ENCODE assay signal across 8 cellular contexts in the genomic region with DNA sequence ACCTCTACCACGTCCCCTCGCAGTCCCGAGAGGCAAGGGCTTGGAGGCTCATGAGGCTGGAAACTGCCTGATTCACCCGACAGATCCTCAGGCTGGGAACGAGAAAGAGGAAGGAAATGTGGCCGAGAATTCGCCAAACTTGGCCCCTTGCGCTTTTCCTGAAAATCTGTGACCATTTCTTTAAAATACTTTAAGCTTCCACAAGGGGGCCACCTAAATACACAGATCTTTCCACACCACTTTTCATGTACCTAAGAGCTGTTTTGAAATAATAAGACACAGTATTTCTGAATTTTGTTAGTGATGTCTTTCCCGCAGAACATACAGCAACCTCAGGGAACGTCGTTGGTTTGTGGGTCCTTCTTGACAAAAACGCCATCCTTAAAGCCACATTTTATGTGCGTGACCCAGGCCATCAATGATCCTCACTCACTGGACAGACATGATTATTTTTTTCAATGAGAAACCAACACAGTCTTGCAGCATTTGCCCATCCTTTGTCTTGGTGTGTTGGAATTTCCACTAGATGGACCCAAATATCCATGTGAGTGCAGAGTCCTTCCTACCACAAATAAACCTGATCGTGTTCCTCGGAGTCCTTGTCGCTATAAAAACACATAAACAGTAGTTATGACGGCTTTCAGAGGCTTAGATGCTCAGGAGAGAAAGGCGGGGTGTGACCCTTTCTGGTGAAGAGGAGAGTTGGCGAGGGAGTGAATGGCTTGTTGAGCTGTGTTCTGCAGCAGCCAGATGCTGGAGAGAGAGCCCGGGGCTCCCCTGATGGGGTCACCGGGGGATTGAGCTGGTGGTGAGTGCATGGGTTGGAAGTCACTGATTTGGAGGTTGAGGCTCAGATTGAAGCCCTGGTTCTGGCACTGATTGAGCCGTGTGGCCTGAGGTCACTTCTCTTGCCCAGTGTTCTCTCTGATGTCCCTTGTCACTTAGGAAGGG. TPM values are rescaled to one million over a fixed set of nuclear protein-coding genes. Genes with fewer than 3 reads are reported as not detected.
DNase-seq lines count a peak whose midpoint lies in the region; ATAC-seq and TF ChIP-seq lines count a peak whose summit lies in the region.

No MANE protein-coding gene starts in this region.

- H3K4me2 ChIP-seq in OCI-LY1 (ENCODE audit: low read length), result no peak overlapping the region

- no peaks in the 10 kb centered on the region for H3K9me3 ChIP-seq in OCI-LY1 (ENCODE audit: low read length)

- ATAC-seq in GM19035 (IDR thresholded peaks at IDR 0.05; ENCODE audit: unreplicated experiment), result no peak
- no peak for ATAC-seq in activated T-cell treated with anti-CD3 and anti-CD28 coated beads, Interleukin-2, amount 50 U/mL, for 72 hours (replicated peaks in 1 of 2)

- TF ChIP-seq CTCF in OCI-LY1 (IDR thresholded peaks at IDR 0.05; ENCODE audit: low read length), result peak; percentile 67

- H3K4me1 ChIP-seq in OCI-LY1 (ENCODE audit: insufficient read depth, low read length, severe bottlenecking), result no peaks in the 10 kb centered on the region

- H3K27ac Mint-ChIP-seq in activated T-cell treated with anti-CD3 and anti-CD28 coated beads, Interleukin-2, amount 50 U/mL, for 72 hours, result no peak overlapping the region

- H3F3A ChIP-seq in OCI-LY1 (ENCODE audit: insufficient read depth, low read length), result no peaks in the 10 kb centered on the region

- H3K9me3 Mint-ChIP-seq in activated T-cell treated with anti-CD3 and anti-CD28 coated beads, Interleukin-2, amount 50 U/mL, for 72 hours, result no peaks in the 10 kb centered on the region

- H3K27me3 ChIP-seq in OCI-LY1 (ENCODE audit: insufficient read depth, low read length), result no peaks in the 10 kb centered on the region; the same call in 1 of the 2 replicates

- no peaks in the 10 kb centered on the region for H3K9me2 ChIP-seq in OCI-LY1 (ENCODE audit: low read depth, low read length)

- no peaks in the 10 kb centered on the region for H3K79me2 ChIP-seq in OCI-LY1 (ENCODE audit: insufficient read depth, low read length)

- H3K4me3 Mint-ChIP-seq in activated T-cell treated with anti-CD3 and anti-CD28 coated beads, Interleukin-2, amount 50 U/mL, for 72 hours, result no peak overlapping the region

- H3K4me1 Mint-ChIP-seq in activated T-cell treated with anti-CD3 and anti-CD28 coated beads, Interleukin-2, amount 50 U/mL, for 72 hours (ENCODE audit: low read depth), result no peaks in the 10 kb centered on the region

- H3K9ac ChIP-seq in OCI-LY1 (ENCODE audit: low read length), result no peak overlapping the region

- peaks cover 23% of the 10 kb centered on the region for H3K27me3 Mint-ChIP-seq in activated T-cell treated with anti-CD3 and anti-CD28 coated beads, Interleukin-2, amount 50 U/mL, for 72 hours (ENCODE audit: low read depth)

- no peak overlapping the region for H3K4me3 ChIP-seq in OCI-LY1 (ENCODE audit: low read depth, low read length, poor library complexity, severe bottlenecking)

- H2AFZ ChIP-seq in OCI-LY1 (ENCODE audit: low read length), result no peak overlapping the region

- H3K27ac ChIP-seq in OCI-LY1 (ENCODE audit: low read depth, low read length, poor library complexity, severe bottlenecking), result no peak overlapping the region

- no peaks in the 10 kb centered on the region for H3K36me3 Mint-ChIP-seq in activated T-cell treated with anti-CD3 and anti-CD28 coated beads, Interleukin-2, amount 50 U/mL, for 72 hours (ENCODE audit: insufficient read depth in 2 of 2)

- DNase-seq in EH (ENCODE audit: low read depth) (peak; percentile 44), HPDE6-E6E7 (ENCODE audit: extremely low spot score) (peak; percentile 8), dermis microvascular lymphatic vessel endothelial cell (ENCODE audit: low read depth in 2 of 2) (peak; percentile 7 to 56), myocyte (ENCODE audit: low read depth) (peak; percentile 42)
- DNase-seq in activated T-cell treated with anti-CD3 and anti-CD28 coated beads, Interleukin-2, amount 50 U/mL, for 72 hours, result no peak
- no peak for DNase-seq in activated CD4-positive, alpha-beta T cell treated with anti-CD3 and anti-CD28 coated beads, Interleukin-2, amount 50 U/mL, for 1 hour

- H3K36me3 ChIP-seq in OCI-LY1 (ENCODE audit: insufficient read depth, low read length), result no peaks in the 10 kb centered on the region

- no peaks in the 10 kb centered on the region for H4K20me1 ChIP-seq in OCI-LY1 (ENCODE audit: insufficient read depth, low read length)

RNA-seq across cellular contexts. Expression of a gene that starts 25.0 kb away (rescaled TPM):
- total RNA-seq in dermis microvascular lymphatic vessel endothelial cell, result 0.13 TPM in 2 replicates
- total RNA-seq in myocyte, result not detected in 2 replicates
- not detected for polyA plus RNA-seq in myocyte (2012)
- not detected for total RNA-seq in activated T-cell treated with anti-CD3 and anti-CD28 coated beads, Interleukin-2, amount 50 U/mL, for 72 hours

Comparison
In these comparisons a context has a peak if more than half of its experiments do, and no peak if none do; other contexts are left out.
1. DNase-seq: peak in EH (single experiment), HPDE6-E6E7 (single experiment), dermis microvascular lymphatic vessel endothelial cell (2 of 2) and myocyte (single experiment); none in activated T-cell treated with anti-CD3 and anti-CD28 coated beads, Interleukin-2, amount 50 U/mL, for 72 hours (0 of 2) and activated CD4-positive, alpha-beta T cell treated with anti-CD3 and anti-CD28 coated beads, Interleukin-2, amount 50 U/mL, for 1 hour (single experiment).